Comparison of ENCODE assay signal across 14 cellular contexts in genomic region chr6:135012764-135013163, GRCh38. TPM values are rescaled to one million over a fixed set of nuclear protein-coding genes. Genes with fewer than 3 reads are reported as not detected.
DNase-seq lines count a peak whose midpoint lies in the region; ATAC-seq, FAIRE-seq and TF ChIP-seq lines count a peak whose summit lies in the region.
"Had no signal": no experiment of that assay in that cellular context is flagged by ENCODE, and none has a peak within 500 bp of the region (broad histone marks: within the 10 kb centered on the region; RNA-seq: fewer than 3 reads in every experiment).

No MANE protein-coding gene starts in this region.

- TF ChIP-seq CTCF in CD4-positive, alpha-beta T cell (IDR thresholded peaks at IDR 0.05), result no peak
- TF ChIP-seq CTCF in nephron progenitor cell (IDR thresholded peaks at IDR 0.05), result no peak
- no peak for TF ChIP-seq CTCF in tibial artery (IDR thresholded peaks at IDR 0.05)
- TF ChIP-seq CTCF in right atrium auricular region (IDR thresholded peaks at IDR 0.05), result no peak

- no peak overlapping the region for H3K27ac ChIP-seq in CD4-positive, alpha-beta T cell (ENCODE audit: low read depth, low read length)
- H3K27ac ChIP-seq in tibial artery (no peak overlapping the region), right atrium auricular region (no peak overlapping the region)

- H3K36me3 ChIP-seq in tibial artery, result no peaks in the 10 kb centered on the region
- no peaks in the 10 kb centered on the region for H3K36me3 ChIP-seq in right atrium auricular region

- ATAC-seq in CD4-positive, alpha-beta T cell (ENCODE audit: poor library complexity), result no peak
- ATAC-seq in activated naive CD8-positive, alpha-beta T cell treated with anti-CD3 and anti-CD28 coated beads, Interleukin-2, amount 10 ng/mL, durations not matched to agents 7 days and 5 days (ENCODE audit: low read depth), result no peak
- ATAC-seq: right cardiac atrium had no signal

- no peaks in the 10 kb centered on the region for H3K27me3 ChIP-seq in CD4-positive, alpha-beta T cell (ENCODE audit: control insufficient read depth, insufficient read depth, low read length)
- no peaks in the 10 kb centered on the region for H3K27me3 ChIP-seq in tibial artery
- H3K27me3 ChIP-seq in right atrium auricular region, result no peaks in the 10 kb centered on the region

- intact Hi-C loops in CD4-positive, alpha-beta T cell (cut with DNase I, micrococcal nuclease), result loop anchor here in 1 of 2 experiments (5.0 kb wide), 2 partner anchors 40 to 170 kb away; partner anchors contain the start of genes HBS1L and MYB
- intact Hi-C loops in tibial artery (cut with DNase I; ENCODE audit: low total_unique reads), result no loop called here

- H3K27ac Mint-ChIP-seq in CD4-positive, alpha-beta T cell, result peak overlapping the region; percentile 78
- H3K27ac Mint-ChIP-seq in activated naive CD8-positive, alpha-beta T cell treated with anti-CD3 and anti-CD28 coated beads, Interleukin-2, amount 10 ng/mL, durations not matched to agents 7 days and 5 days, result peak overlapping the region; percentile 80
- no peak overlapping the region for H3K27ac Mint-ChIP-seq in nephron progenitor cell
- H3K27ac Mint-ChIP-seq: brain had no signal

- H3K4me1 ChIP-seq in tibial artery (no peaks in the 10 kb centered on the region), right atrium auricular region (peaks cover 0 to 3% of the 10 kb centered on the region in 2 donors)

- H3K4me3 Mint-ChIP-seq in CD4-positive, alpha-beta T cell, result no peak overlapping the region
- peak overlapping the region; percentile 51 for H3K4me3 Mint-ChIP-seq in activated naive CD8-positive, alpha-beta T cell treated with anti-CD3 and anti-CD28 coated beads, Interleukin-2, amount 10 ng/mL, durations not matched to agents 7 days and 5 days
- no peak overlapping the region for H3K4me3 Mint-ChIP-seq in nephron progenitor cell
- H3K4me3 Mint-ChIP-seq: brain had no signal

- no peaks in the 10 kb centered on the region for H3K27me3 Mint-ChIP-seq in CD4-positive, alpha-beta T cell
- H3K27me3 Mint-ChIP-seq in activated naive CD8-positive, alpha-beta T cell treated with anti-CD3 and anti-CD28 coated beads, Interleukin-2, amount 10 ng/mL, durations not matched to agents 7 days and 5 days, result no peaks in the 10 kb centered on the region
- H3K27me3 Mint-ChIP-seq in nephron progenitor cell (ENCODE audit: low read depth, poor library complexity), result no peaks in the 10 kb centered on the region

- H3K4me3 ChIP-seq in tibial artery, result no peak overlapping the region
- H3K4me3 ChIP-seq in right atrium auricular region, result no peak overlapping the region

- no peak for DNase-seq in CD4-positive, alpha-beta T cell
- DNase-seq in GM18507 (ENCODE audit: extremely low spot score, insufficient read length, low read depth) (no peak), iris pigment epithelial cell (ENCODE audit: low read depth) (peak; percentile 78), nephron progenitor cell (no peak), tibial artery (no peak), right atrium auricular region (ENCODE audit: low spot score) (no peak)
- DNase-seq in activated naive CD8-positive, alpha-beta T cell treated with anti-CD3 and anti-CD28 coated beads, Interleukin-2, amount 10 ng/mL, durations not matched to agents 7 days and 5 days, result no peak
- no peak for DNase-seq in stimulated activated CD4-positive, alpha-beta T cell treated with anti-CD3 and anti-CD28 coated beads, Interleukin-4, amount 100 ng/mL, for 4 hours
- DNase-seq: DMS79, NCI-H2081 treated with DMSO at 0.1 percent for 48 hours, right cardiac atrium, trophoblast cell had no signal

- H3K4me1 Mint-ChIP-seq in CD4-positive, alpha-beta T cell (ENCODE audit: low read depth), result peaks cover 64% of the 10 kb centered on the region
- peaks cover 44% of the 10 kb centered on the region for H3K4me1 Mint-ChIP-seq in activated naive CD8-positive, alpha-beta T cell treated with anti-CD3 and anti-CD28 coated beads, Interleukin-2, amount 10 ng/mL, durations not matched to agents 7 days and 5 days
- H3K4me1 Mint-ChIP-seq in nephron progenitor cell, result no peaks in the 10 kb centered on the region

- POLR2A ChIA-PET in CD4-positive, alpha-beta T cell (lab: Charles Lee), result no interaction called here
- POLR2A ChIA-PET in activated naive CD8-positive, alpha-beta T cell treated with anti-CD3 and anti-CD28 coated beads, Interleukin-2, amount 10 ng/mL, durations not matched to agents 7 days and 5 days (lab: Charles Lee), result interaction anchor here (1.0 kb wide), 1 partner anchor 13 kb away, joined by 3 read pairs; no protein-coding TSS in a partner anchor

- H3K36me3 Mint-ChIP-seq in CD4-positive, alpha-beta T cell (ENCODE audit: low read depth), result peaks cover 11% of the 10 kb centered on the region
- peaks cover 22% of the 10 kb centered on the region for H3K36me3 Mint-ChIP-seq in activated naive CD8-positive, alpha-beta T cell treated with anti-CD3 and anti-CD28 coated beads, Interleukin-2, amount 10 ng/mL, durations not matched to agents 7 days and 5 days
- peaks cover 18% of the 10 kb centered on the region for H3K36me3 Mint-ChIP-seq in nephron progenitor cell (ENCODE audit: low read depth)

- CTCF ChIA-PET in CD4-positive, alpha-beta T cell (lab: Charles Lee), result no interaction called here

- H3K9me3 Mint-ChIP-seq in CD4-positive, alpha-beta T cell, result no peaks in the 10 kb centered on the region
- H3K9me3 Mint-ChIP-seq in activated naive CD8-positive, alpha-beta T cell treated with anti-CD3 and anti-CD28 coated beads, Interleukin-2, amount 10 ng/mL, durations not matched to agents 7 days and 5 days, result no peaks in the 10 kb centered on the region
- no peaks in the 10 kb centered on the region for H3K9me3 Mint-ChIP-seq in nephron progenitor cell
- H3K9me3 Mint-ChIP-seq: brain had no signal

- FAIRE-seq in GM18507 (lab: Jason Lieb, UNC), result peak; percentile 26
- FAIRE-seq: endometrium had no signal

- H3K9me3 ChIP-seq in CD4-positive, alpha-beta T cell (ENCODE audit: control insufficient read depth, low read length), result no peaks in the 10 kb centered on the region
- H3K9me3 ChIP-seq in tibial artery (no peaks in the 10 kb centered on the region), right atrium auricular region (no peaks in the 10 kb centered on the region)

RNA-seq across cellular contexts. Expression of gene HBS1L, which starts 41.9 kb away (rescaled TPM):
- total RNA-seq in CD4-positive, alpha-beta T cell, result 100 to 1,000 TPM; 106 to 117 TPM
- total RNA-seq in activated naive CD8-positive, alpha-beta T cell treated with anti-CD3 and anti-CD28 coated beads, Interleukin-2, amount 10 ng/mL, durations not matched to agents 7 days and 5 days, result 10 to 100 TPM; 72.6 to 72.7 TPM
- 10 to 100 TPM; 42.9 to 60.4 TPM for total RNA-seq in right atrium auricular region
